ENCODE assay signal across 8 cellular contexts in genomic region chr22:46537221-46537945, GRCh38. TPM values are rescaled to one million over a fixed set of nuclear protein-coding genes. Genes with fewer than 3 reads are reported as not detected.
DNase-seq lines count a peak whose midpoint lies in the region; ATAC-seq and TF ChIP-seq lines count a peak whose summit lies in the region.

A gene with protein sequence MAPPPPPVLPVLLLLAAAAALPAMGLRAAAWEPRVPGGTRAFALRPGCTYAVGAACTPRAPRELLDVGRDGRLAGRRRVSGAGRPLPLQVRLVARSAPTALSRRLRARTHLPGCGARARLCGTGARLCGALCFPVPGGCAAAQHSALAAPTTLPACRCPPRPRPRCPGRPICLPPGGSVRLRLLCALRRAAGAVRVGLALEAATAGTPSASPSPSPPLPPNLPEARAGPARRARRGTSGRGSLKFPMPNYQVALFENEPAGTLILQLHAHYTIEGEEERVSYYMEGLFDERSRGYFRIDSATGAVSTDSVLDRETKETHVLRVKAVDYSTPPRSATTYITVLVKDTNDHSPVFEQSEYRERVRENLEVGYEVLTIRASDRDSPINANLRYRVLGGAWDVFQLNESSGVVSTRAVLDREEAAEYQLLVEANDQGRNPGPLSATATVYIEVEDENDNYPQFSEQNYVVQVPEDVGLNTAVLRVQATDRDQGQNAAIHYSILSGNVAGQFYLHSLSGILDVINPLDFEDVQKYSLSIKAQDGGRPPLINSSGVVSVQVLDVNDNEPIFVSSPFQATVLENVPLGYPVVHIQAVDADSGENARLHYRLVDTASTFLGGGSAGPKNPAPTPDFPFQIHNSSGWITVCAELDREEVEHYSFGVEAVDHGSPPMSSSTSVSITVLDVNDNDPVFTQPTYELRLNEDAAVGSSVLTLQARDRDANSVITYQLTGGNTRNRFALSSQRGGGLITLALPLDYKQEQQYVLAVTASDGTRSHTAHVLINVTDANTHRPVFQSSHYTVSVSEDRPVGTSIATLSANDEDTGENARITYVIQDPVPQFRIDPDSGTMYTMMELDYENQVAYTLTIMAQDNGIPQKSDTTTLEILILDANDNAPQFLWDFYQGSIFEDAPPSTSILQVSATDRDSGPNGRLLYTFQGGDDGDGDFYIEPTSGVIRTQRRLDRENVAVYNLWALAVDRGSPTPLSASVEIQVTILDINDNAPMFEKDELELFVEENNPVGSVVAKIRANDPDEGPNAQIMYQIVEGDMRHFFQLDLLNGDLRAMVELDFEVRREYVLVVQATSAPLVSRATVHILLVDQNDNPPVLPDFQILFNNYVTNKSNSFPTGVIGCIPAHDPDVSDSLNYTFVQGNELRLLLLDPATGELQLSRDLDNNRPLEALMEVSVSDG (N-terminal part only) (minus strand): TSS chr22:46537620. CDS start chr22:46537170, 450 bp downstream.

- H3K27me3 ChIP-seq in H7 (ENCODE audit: control insufficient read depth, insufficient read depth, low read length) = peaks cover 33% of the 10 kb centered on the region

- peak within 1 kb of the TSS; percentile 23 for H3K4me3 ChIP-seq in AG04449 (ENCODE audit: low read depth, low read length)
- peak within 1 kb of the TSS; percentile 56 for H3K4me3 ChIP-seq in H7 (ENCODE audit: insufficient read depth, low read depth, low read length)

- intact Hi-C loops in activated B cell treated with CpG ODN at 0.5 μM for 24 hours (cut with micrococcal nuclease) = no loop called here

- no peak for TF ChIP-seq CTCF in AG04449 (IDR thresholded peaks at IDR 0.05; ENCODE audit: insufficient read depth, low read length, missing control alignments)
- TF ChIP-seq CTCF in activated B cell treated with CpG ODN at 0.5 μM for 24 hours (IDR thresholded peaks at IDR 0.05) = no peak
- no peak for TF ChIP-seq CTCF in progenitor cell of endocrine pancreas (IDR thresholded peaks at IDR 0.05; ENCODE audit: unreplicated experiment)

- CTCF ChIA-PET in AG04449 (lab: Yijun Ruan, JAX) (interaction anchor here (14.6 kb wide), 1 partner anchor 171 kb away, joined by 284 read pairs; no protein-coding TSS in a partner anchor), activated B cell treated with CpG ODN at 0.5 μM for 24 hours (lab: Charles Lee) (interaction anchor here (4.5 kb wide), 1 partner anchor 170 kb away, joined by 18 read pairs; no protein-coding TSS in a partner anchor)

- no peaks in the 10 kb centered on the region; the same call in 1 of the 2 replicates for H3K36me3 ChIP-seq in H7 (replicated peaks; ENCODE audit: control insufficient read depth, insufficient read depth, low read length)

- H3K36me3 Mint-ChIP-seq in activated B cell treated with CpG ODN at 0.5 μM for 24 hours (ENCODE audit: low read depth) (no peaks in the 10 kb centered on the region), progenitor cell of endocrine pancreas (ENCODE audit: insufficient read depth) (peaks cover 13% of the 10 kb centered on the region)

- H3K4me3 Mint-ChIP-seq in activated B cell treated with CpG ODN at 0.5 μM for 24 hours (peak within 1 kb of the TSS; percentile 55), progenitor cell of endocrine pancreas (ENCODE audit: low read depth) (peak within 1 kb of the TSS; percentile 63)

- H3K9me3 Mint-ChIP-seq in activated B cell treated with CpG ODN at 0.5 μM for 24 hours = no peaks in the 10 kb centered on the region
- H3K9me3 Mint-ChIP-seq in progenitor cell of endocrine pancreas (ENCODE audit: low read depth) = no peaks in the 10 kb centered on the region

- H3K27me3 Mint-ChIP-seq in activated B cell treated with CpG ODN at 0.5 μM for 24 hours (peaks cover 38% of the 10 kb centered on the region), progenitor cell of endocrine pancreas (peaks cover 42% of the 10 kb centered on the region)

- H3K27ac Mint-ChIP-seq in activated B cell treated with CpG ODN at 0.5 μM for 24 hours = no peak within 1 kb of the TSS
- peak within 1 kb of the TSS; percentile 73 for H3K27ac Mint-ChIP-seq in progenitor cell of endocrine pancreas

- POLR2A ChIA-PET in AG04449 (lab: Yijun Ruan, JAX) (no interaction called here), activated B cell treated with CpG ODN at 0.5 μM for 24 hours (lab: Charles Lee) (interaction anchor here (0.6 kb wide), 1 partner anchor 141 kb away, joined by 3 read pairs; no protein-coding TSS in a partner anchor)

- peaks cover 8% of the 10 kb centered on the region for H3K4me1 Mint-ChIP-seq in activated B cell treated with CpG ODN at 0.5 μM for 24 hours
- H3K4me1 Mint-ChIP-seq in progenitor cell of endocrine pancreas (ENCODE audit: low read depth) = peaks cover 12% of the 10 kb centered on the region

- no peak for DNase-seq in AG04449 (ENCODE audit: low read depth, low spot score)
- peak; percentile 97 for DNase-seq in H7
- peak; percentile 35 for DNase-seq in activated B cell treated with CpG ODN at 0.5 μM for 24 hours
- DNase-seq in glomerular visceral epithelial cell (ENCODE audit: extremely low spot score) = peak; percentile 79
- peak; percentile 67 for DNase-seq in progenitor cell of endocrine pancreas (ENCODE audit: low spot score, unreplicated experiment)
- no peak for DNase-seq in AG08395 (ENCODE audit: low spot score)
- DNase-seq in NCI-H128 (lab: John Stamatoyannopoulos, UW; ENCODE audit: unreplicated experiment) = no peak

- ATAC-seq in activated B cell treated with CpG ODN at 0.5 μM for 24 hours (ENCODE audit: low read depth) (peak; percentile 48), HG03025 (IDR thresholded peaks at IDR 0.05; ENCODE audit: low FRiP score, unreplicated experiment) (no peak)

RNA-seq across cellular contexts. Expression of the gene that starts here (rescaled TPM):
- 5.3 and 7.8 TPM in 2 replicates for total RNA-seq in H7 (2014; rRNA removed; shearing (Covaris generic))
- total RNA-seq in activated B cell treated with CpG ODN at 0.5 μM for 24 hours (9.0 and 12.3 TPM in 2 replicates), progenitor cell of endocrine pancreas (20.9 and 21.0 TPM in 2 replicates)

Comparison
In these comparisons a context has a peak if more than half of its experiments do, and no peak if none do; other contexts are left out.
1. DNase-seq: peak in H7 (single experiment), activated B cell treated with CpG ODN at 0.5 μM for 24 hours (single experiment), glomerular visceral epithelial cell (single experiment) and progenitor cell of endocrine pancreas (single experiment); none in AG04449 (single experiment), AG08395 (single experiment) and NCI-H128 (single experiment).